ENCODE assay signal across 27 cellular contexts in the genomic region with DNA sequence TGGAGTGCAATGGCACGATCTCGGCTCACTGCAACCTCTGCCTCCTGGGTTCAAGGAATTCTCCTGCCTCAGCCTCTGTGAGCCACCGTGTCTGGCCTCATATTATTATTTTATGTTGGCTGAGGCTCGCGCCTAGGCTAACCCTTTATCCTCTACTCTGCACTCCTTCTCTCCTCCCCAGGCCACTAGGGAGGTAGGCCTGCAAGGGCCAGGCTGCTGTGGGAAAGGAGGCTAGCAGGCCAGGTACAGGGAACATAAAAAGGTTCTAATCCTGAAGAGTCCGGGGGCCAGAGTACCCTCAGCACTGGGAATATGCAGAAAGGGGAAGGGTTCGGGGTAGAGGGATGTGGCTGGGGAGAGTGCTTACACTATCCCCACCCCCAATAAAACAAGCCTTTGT. TPM values are rescaled to one million over a fixed set of nuclear protein-coding genes. Genes with fewer than 3 reads are reported as not detected.
"Had no signal": no experiment of that assay in that cellular context is flagged by ENCODE, and none has a peak within 500 bp of the region (broad histone marks: within the 10 kb centered on the region; RNA-seq: fewer than 3 reads in every experiment).

No MANE protein-coding gene starts in this region.

- H3K36me3 Mint-ChIP-seq: activated CD4-positive, alpha-beta memory T cell treated with anti-CD3 and anti-CD28 coated beads for 36 hours; activated naive CD4-positive, alpha-beta T cell treated with anti-CD3 and anti-CD28 coated beads, Interleukin-2, amount 50 U/mL, for 72 hours; brain; T-cell had no signal

- H3K9ac ChIP-seq: KMS-11 had no signal

- H3K4me2 ChIP-seq: KMS-11 had no signal

- DNase-seq: activated CD4-positive, alpha-beta memory T cell treated with anti-CD3 and anti-CD28 coated beads for 36 hours; activated CD4-positive, alpha-beta T cell treated with anti-CD3 and anti-CD28 coated beads, Interleukin-2, amount 10 ng/mL, durations not matched to agents 7 days and 5 days; activated CD4-positive, CD25-positive, alpha-beta regulatory T cell; activated CD8-positive, alpha-beta memory T cell treated with anti-CD3 and anti-CD28 coated beads for 24 hours; activated effector memory CD4-positive, alpha-beta T cell treated with anti-CD3 and anti-CD28 coated beads, Interleukin-2, amount 50 U/mL, for 16 hours; activated naive CD4-positive, alpha-beta T cell treated with Interleukin-2 at 50 U/mL for 16 hours; activated naive CD8-positive, alpha-beta T cell treated with anti-CD3 and anti-CD28 coated beads, Interleukin-2, amount 50 U/mL, for 24 hours; activated T-cell treated with anti-CD3 and anti-CD28 coated beads, Interleukin-2, amount 50 U/mL, for 4 hours; amniotic stem cell; NCI-H1092 treated with DMSO at 0.1 percent for 48 hours; NCI-H1417 treated with DMSO at 0.1 percent for 48 hours; NCI-H1694; NCI-H2029; NCI-H2107; NCI-H226; NCI-H510A; NCI-H526 treated with DMSO at 0.1 percent for 48 hours; Peyer's patch; SHP77 treated with DMSO at 0.1 percent for 48 hours; T-cell; T-helper 2 cell; T1000 had no signal

- H3K27ac ChIP-seq: KMS-11, Peyer's patch, RWPE1 had no signal

- ATAC-seq: activated naive CD4-positive, alpha-beta T cell treated with anti-CD3 and anti-CD28 coated beads, Interleukin-2, amount 50 U/mL, for 72 hours; activated naive CD8-positive, alpha-beta T cell treated with anti-CD3 and anti-CD28 coated beads, Interleukin-2, amount 50 U/mL, for 24 hours; activated T-cell treated with anti-CD3 and anti-CD28 coated beads, Interleukin-2, amount 50 U/mL, for 4 hours; T-cell had no signal

- H3K4me3 ChIP-seq: Peyer's patch had no signal

- H3K27ac Mint-ChIP-seq: activated CD4-positive, alpha-beta memory T cell treated with anti-CD3 and anti-CD28 coated beads for 36 hours; activated CD4-positive, alpha-beta T cell treated with anti-CD3 and anti-CD28 coated beads, Interleukin-2, amount 10 ng/mL, durations not matched to agents 7 days and 5 days; activated naive CD4-positive, alpha-beta T cell treated with anti-CD3 and anti-CD28 coated beads, Interleukin-2, amount 50 U/mL, for 72 hours; activated naive CD8-positive, alpha-beta T cell treated with anti-CD3 and anti-CD28 coated beads, Interleukin-2, amount 50 U/mL, for 24 hours; brain; T-cell had no signal

- H3K9me3 ChIP-seq: Peyer's patch had no signal

- H3K4me3 Mint-ChIP-seq: activated CD4-positive, alpha-beta memory T cell treated with anti-CD3 and anti-CD28 coated beads for 36 hours; activated CD4-positive, alpha-beta T cell treated with anti-CD3 and anti-CD28 coated beads, Interleukin-2, amount 10 ng/mL, durations not matched to agents 7 days and 5 days; activated naive CD8-positive, alpha-beta T cell treated with anti-CD3 and anti-CD28 coated beads, Interleukin-2, amount 50 U/mL, for 24 hours; activated T-cell treated with anti-CD3 and anti-CD28 coated beads, Interleukin-2, amount 50 U/mL, for 4 hours; brain; T-cell had no signal

- H3K9me3 Mint-ChIP-seq: activated CD4-positive, alpha-beta memory T cell treated with anti-CD3 and anti-CD28 coated beads for 36 hours; activated CD4-positive, alpha-beta T cell treated with anti-CD3 and anti-CD28 coated beads, Interleukin-2, amount 10 ng/mL, durations not matched to agents 7 days and 5 days; activated naive CD4-positive, alpha-beta T cell treated with anti-CD3 and anti-CD28 coated beads, Interleukin-2, amount 50 U/mL, for 72 hours; activated naive CD8-positive, alpha-beta T cell treated with anti-CD3 and anti-CD28 coated beads, Interleukin-2, amount 50 U/mL, for 24 hours; activated T-cell treated with anti-CD3 and anti-CD28 coated beads, Interleukin-2, amount 50 U/mL, for 4 hours; brain; T-cell had no signal

- H3K27me3 ChIP-seq: Peyer's patch had no signal

- H3K4me1 Mint-ChIP-seq: activated CD4-positive, alpha-beta T cell treated with anti-CD3 and anti-CD28 coated beads, Interleukin-2, amount 10 ng/mL, durations not matched to agents 7 days and 5 days; activated naive CD8-positive, alpha-beta T cell treated with anti-CD3 and anti-CD28 coated beads, Interleukin-2, amount 50 U/mL, for 24 hours; T-cell had no signal

- H3K27me3 Mint-ChIP-seq: activated CD4-positive, alpha-beta memory T cell treated with anti-CD3 and anti-CD28 coated beads for 36 hours; activated CD4-positive, alpha-beta T cell treated with anti-CD3 and anti-CD28 coated beads, Interleukin-2, amount 10 ng/mL, durations not matched to agents 7 days and 5 days; brain had no signal

RNA-seq across cellular contexts. Expression of a gene that starts 14.9 kb away (rescaled TPM):
- total RNA-seq: activated CD4-positive, alpha-beta T cell treated with anti-CD3 and anti-CD28 coated beads, Interleukin-2, amount 10 ng/mL, durations not matched to agents 7 days and 5 days; SK-MEL-5 had no signal
